Comparison of ENCODE assay signal across 12 cellular contexts in genomic region chr18:64330161-64330560, GRCh38.
DNase-seq lines count a peak whose midpoint lies in the region; ATAC-seq and TF ChIP-seq lines count a peak whose summit lies in the region.
"Had no signal": no experiment of that assay in that cellular context is flagged by ENCODE, and none has a peak within 500 bp of the region (broad histone marks: within the 10 kb centered on the region; RNA-seq: fewer than 3 reads in every experiment).

No MANE protein-coding gene starts in this region.

- DNase-seq in cardiac muscle cell (ENCODE audit: low read depth in 1 of 2, low spot score in 1 of 2) (peak; percentile 0 to 42), Right ventricle myocardium superior (no peak), NCI-H69 (lab: John Stamatoyannopoulos, UW) (peak; percentile 93), fibroblast of pulmonary artery (ENCODE audit: low read depth) (peak; percentile 1), testis (peak; percentile 26), thyroid gland (no peak)
- DNase-seq: activated T-cell treated with anti-CD3 and anti-CD28 coated beads, Interleukin-2, amount 50 U/mL, for 72 hours; body of pancreas; HCEC 1CT; naive B cell had no signal

- H3K4me1 ChIP-seq in cardiac muscle cell (ENCODE audit: low read depth) (peaks cover 8% of the 10 kb centered on the region), testis (no peaks in the 10 kb centered on the region), thyroid gland (no peaks in the 10 kb centered on the region)
- H3K4me1 ChIP-seq: body of pancreas had no signal

- ATAC-seq in Right ventricle myocardium superior (ENCODE audit: poor library complexity) (no peak), HG03139 (IDR thresholded peaks at IDR 0.05; ENCODE audit: unreplicated experiment) (no peak), HG03025 (IDR thresholded peaks at IDR 0.05; ENCODE audit: low FRiP score, unreplicated experiment) (no peak)
- ATAC-seq: activated T-cell treated with anti-CD3 and anti-CD28 coated beads, Interleukin-2, amount 50 U/mL, for 72 hours; body of pancreas had no signal

- H3K27me3 ChIP-seq in cardiac muscle cell = no peaks in the 10 kb centered on the region
- H3K27me3 ChIP-seq in testis = no peaks in the 10 kb centered on the region
- H3K27me3 ChIP-seq in thyroid gland = no peaks in the 10 kb centered on the region
- H3K27me3 ChIP-seq: body of pancreas had no signal

- no peak overlapping the region for H3K4me3 ChIP-seq in cardiac muscle cell
- H3K4me3 ChIP-seq in fibroblast of pulmonary artery (replicated peaks; ENCODE audit: low read depth, low read length) = no peak overlapping the region
- no peak overlapping the region for H3K4me3 ChIP-seq in testis
- H3K4me3 ChIP-seq in thyroid gland (replicated peaks in 1 of 3) = no peak overlapping the region
- H3K4me3 ChIP-seq: body of pancreas had no signal

- TF ChIP-seq POLR2A in testis (IDR thresholded peaks at IDR 0.05) (no peak), thyroid gland (IDR thresholded peaks at IDR 0.05) (no peak)

- WGBS in testis, 2 donors = 85 to 91% methylated on average over 4 of the region's 4 CpGs
- 81 to 84% methylated on average over 4 of the region's 4 CpGs for WGBS in thyroid gland, 2 donors

- H3K27ac ChIP-seq in cardiac muscle cell = no peak overlapping the region
- H3K27ac ChIP-seq in testis = no peak overlapping the region
- no peak overlapping the region for H3K27ac ChIP-seq in thyroid gland
- H3K27ac ChIP-seq: body of pancreas had no signal

- H3K36me3 ChIP-seq in cardiac muscle cell (no peaks in the 10 kb centered on the region), testis (ENCODE audit: low read depth, missing control alignments) (no peaks in the 10 kb centered on the region), thyroid gland (no peaks in the 10 kb centered on the region)

- intact Hi-C loops in Right ventricle myocardium superior (cut with DNase I) (no loop called here), testis (cut with DNase I; ENCODE audit: low total_unique reads) (no loop called here), thyroid gland (cut with DNase I) (no loop called here)

- H3K9me3 ChIP-seq in cardiac muscle cell (ENCODE audit: low read depth) (no peaks in the 10 kb centered on the region), testis (no peaks in the 10 kb centered on the region), thyroid gland (no peaks in the 10 kb centered on the region)
- H3K9me3 ChIP-seq: body of pancreas had no signal

- TF ChIP-seq CTCF in cardiac muscle cell (IDR thresholded peaks at IDR 0.05; ENCODE audit: low read depth, low read length) = no peak
- no peak for TF ChIP-seq CTCF in fibroblast of pulmonary artery (IDR thresholded peaks at IDR 0.05; ENCODE audit: low read length, missing control alignments)
- TF ChIP-seq CTCF in testis (IDR thresholded peaks at IDR 0.05) = no peak
- TF ChIP-seq CTCF in thyroid gland (IDR thresholded peaks at IDR 0.05) = no peak

Comparison
In these comparisons a context has a peak if more than half of its experiments do, and no peak if none do; other contexts are left out.
1. DNase-seq: peak in cardiac muscle cell (2 of 2), NCI-H69 (single experiment), fibroblast of pulmonary artery (single experiment) and testis (single experiment); none in Right ventricle myocardium superior (single experiment) and thyroid gland (0 of 2).